Comparison of ENCODE assay signal across 11 cellular contexts in the genomic region with DNA sequence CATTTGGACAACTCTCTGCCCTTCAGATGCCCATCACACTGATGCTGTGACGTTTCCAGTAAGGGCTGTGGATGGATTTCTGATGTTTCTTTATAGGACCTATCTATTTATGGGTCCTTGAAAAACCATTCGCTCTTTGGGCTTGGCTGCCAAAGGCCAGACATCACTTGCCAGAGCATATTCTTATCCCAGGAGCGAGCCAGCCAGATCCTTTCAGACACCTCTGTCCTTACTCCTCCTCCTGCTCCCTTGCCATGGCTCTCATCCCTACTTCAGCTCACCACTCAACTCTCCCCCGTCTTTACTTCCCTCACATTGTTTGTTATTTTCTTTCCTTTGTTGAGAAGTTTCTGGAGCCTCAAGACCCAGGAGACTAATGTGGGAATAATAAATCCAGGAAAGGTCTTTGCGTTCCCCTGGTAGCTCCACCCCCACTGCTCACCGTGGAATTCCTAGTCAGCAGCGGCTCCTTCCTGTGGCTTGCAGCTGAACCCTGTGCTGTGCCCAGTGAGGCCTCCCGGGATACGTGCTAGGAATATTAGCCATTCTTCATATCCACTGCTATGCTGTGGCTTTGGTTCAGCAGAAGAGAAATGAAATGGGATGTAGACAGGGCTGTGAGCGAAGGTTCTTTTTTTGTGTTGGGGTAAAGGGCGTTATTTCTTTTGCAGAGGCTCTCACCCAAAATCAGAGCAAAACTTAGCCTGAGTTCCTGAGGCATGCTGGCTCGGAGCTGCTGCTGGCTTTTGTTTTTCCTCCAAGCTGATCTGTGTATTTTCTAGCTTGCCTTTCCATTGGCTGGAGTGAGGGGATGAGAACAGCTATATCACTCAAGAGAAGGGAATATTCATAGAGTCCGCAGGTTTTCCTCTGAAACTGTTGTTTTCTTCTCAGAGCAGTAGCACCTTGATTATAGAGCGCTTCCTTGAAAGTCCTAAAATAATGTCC.
DNase-seq lines count a peak whose midpoint lies in the region; ATAC-seq and TF ChIP-seq lines count a peak whose summit lies in the region.
"Had no signal": no experiment of that assay in that cellular context is flagged by ENCODE, and none has a peak within 500 bp of the region (broad histone marks: within the 10 kb centered on the region; RNA-seq: fewer than 3 reads in every experiment).

No MANE protein-coding gene starts in this region.

- no peak overlapping the region for H2AFZ ChIP-seq in hepatocyte

- WGBS in hepatocyte (ENCODE audit: low lambda C conversion rate, missing lambda C conversion rate) = 65% methylated on average over 14 of the region's 14 CpGs

- H3K79me2 ChIP-seq in hepatocyte = no peaks in the 10 kb centered on the region

- H3K4me3 ChIP-seq in coronary artery = peak overlapping the region; percentile 43
- no peak overlapping the region for H3K4me3 ChIP-seq in hepatocyte

- DNase-seq in AG08396 (ENCODE audit: low spot score) (peak; percentile 44), coronary artery (ENCODE audit: low spot score) (no peak), hepatocyte (ENCODE audit: low spot score) (peak; percentile 24), posterior vena cava (ENCODE audit: low spot score) (peak; percentile 89)
- no peak for DNase-seq in activated naive CD4-positive, alpha-beta T cell treated with anti-CD3 and anti-CD28 coated beads, Interleukin-2, amount 50 U/mL, for 16 hours
- DNase-seq: activated CD8-positive, alpha-beta memory T cell treated with anti-CD3 and anti-CD28 coated beads, Interleukin-2, amount 50 U/mL, for 48 hours; NCI-H1930; occipital lobe had no signal

- TF ChIP-seq CTCF in coronary artery (IDR thresholded peaks at IDR 0.05) = no peak
- TF ChIP-seq CTCF in hepatocyte (IDR thresholded peaks at IDR 0.05; ENCODE audit: poor library complexity) = peak; percentile 8

- no peak overlapping the region for H3K4me2 ChIP-seq in hepatocyte

- H3K4me1 ChIP-seq in hepatocyte (ENCODE audit: insufficient read depth) = no peaks in the 10 kb centered on the region

- no peaks in the 10 kb centered on the region for H3K36me3 ChIP-seq in hepatocyte (replicated peaks; ENCODE audit: insufficient read depth, low read depth)

- H3K27ac ChIP-seq in coronary artery (peak overlapping the region; percentile 46 to 71), hepatocyte (peak overlapping the region; percentile 16)

- no peaks in the 10 kb centered on the region for H3K9me3 ChIP-seq in hepatocyte (ENCODE audit: low read depth)

- H3K27me3 ChIP-seq in hepatocyte = no peaks in the 10 kb centered on the region

- ATAC-seq in GM18517 (IDR thresholded peaks at IDR 0.05; ENCODE audit: unreplicated experiment) (no peak), GM21360 (IDR thresholded peaks at IDR 0.05; ENCODE audit: unreplicated experiment) (no peak), GM21381 (IDR thresholded peaks at IDR 0.05; ENCODE audit: unreplicated experiment) (no peak)

- no peaks in the 10 kb centered on the region for H4K20me1 ChIP-seq in hepatocyte (ENCODE audit: insufficient read depth, poor library complexity, severe bottlenecking)

- intact Hi-C loops in posterior vena cava (cut with DNase I) = no loop called here

- H3K9me2 ChIP-seq in hepatocyte (replicated peaks; ENCODE audit: insufficient read depth) = no peaks in the 10 kb centered on the region

Comparison
In these comparisons a context has a peak if more than half of its experiments do, and no peak if none do; other contexts are left out.
1. DNase-seq: peak in AG08396 (single experiment), hepatocyte (single experiment) and posterior vena cava (single experiment); none in coronary artery (single experiment) and activated naive CD4-positive, alpha-beta T cell treated with anti-CD3 and anti-CD28 coated beads, Interleukin-2, amount 50 U/mL, for 16 hours (single experiment).